ENCODE assay signal across 24 cellular contexts in the genomic region with DNA sequence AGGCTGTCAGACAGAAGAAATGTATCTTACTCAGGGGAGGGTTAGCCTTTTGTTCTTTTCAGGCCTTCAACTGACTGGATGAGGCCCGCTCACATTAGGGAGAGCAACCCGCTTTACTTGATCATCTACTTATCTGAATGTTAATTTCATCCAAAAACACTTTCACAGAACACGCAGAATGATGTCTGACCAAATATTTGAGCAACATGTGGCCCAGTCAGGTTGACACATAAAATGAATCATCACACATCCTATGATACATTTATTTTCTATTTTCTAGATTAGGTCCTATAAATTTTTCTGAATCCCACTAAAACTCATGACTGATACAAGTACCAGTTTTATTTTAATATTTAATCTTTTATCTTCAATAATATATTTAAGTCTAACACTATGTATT.
"Had no signal": no experiment of that assay in that cellular context is flagged by ENCODE, and none has a peak within 500 bp of the region (broad histone marks: within the 10 kb centered on the region; RNA-seq: fewer than 3 reads in every experiment).

No MANE protein-coding gene starts in this region.

- H3K36me3 ChIP-seq: colonic mucosa, Peyer's patch had no signal

- H3K9me3 ChIP-seq: colonic mucosa, Peyer's patch had no signal

- DNase-seq: activated CD4-positive, alpha-beta memory T cell treated with anti-CD3 and anti-CD28 coated beads for 36 hours; activated CD4-positive, alpha-beta T cell treated with anti-CD3 and anti-CD28 coated beads, Interleukin-2, amount 10 ng/mL, durations not matched to agents 7 days and 5 days; activated CD4-positive, CD25-positive, alpha-beta regulatory T cell; activated gamma-delta T cell; activated naive CD4-positive, alpha-beta T cell treated with anti-CD3 and anti-CD28 coated beads for 36 hours; activated T-cell treated with anti-CD3 and anti-CD28 coated beads for 4 hours; activated T-cell treated with anti-CD3 and anti-CD28 coated beads, Interleukin-2, amount 50 U/mL, for 48 hours; caudate nucleus; colonic mucosa; NCI-H1092 treated with DMSO at 0.1 percent for 48 hours; NCI-H1417 treated with DMSO at 0.1 percent for 48 hours; NCI-H1694; NCI-H2029; NCI-H2107; NCI-H510A treated with DMSO at 0.1 percent for 48 hours; NCI-H69; NK-92 treated with Interleukin-12 subunit alpha and Interleukin-12 subunit beta, amount 100 ng/mL, for 24 hours; OCI-M1; Peyer's patch; SHP77; T-helper 17 cell; T-helper 9 cell had no signal

- H3K27ac ChIP-seq: colonic mucosa, Peyer's patch, VCaP had no signal

- ATAC-seq: activated T-helper 17 cell treated with anti-CD3 and anti-CD28 coated beads, Interleukin-2, amount 50 U/mL, for 72 hours; T-helper 17 cell had no signal

- H3K4me3 ChIP-seq: colonic mucosa, Peyer's patch had no signal

- H3K4me1 ChIP-seq: colonic mucosa, Peyer's patch had no signal

- H3K27me3 ChIP-seq: colonic mucosa, Peyer's patch had no signal
